ENCODE assay signal across 3 cellular contexts in the genomic region with DNA sequence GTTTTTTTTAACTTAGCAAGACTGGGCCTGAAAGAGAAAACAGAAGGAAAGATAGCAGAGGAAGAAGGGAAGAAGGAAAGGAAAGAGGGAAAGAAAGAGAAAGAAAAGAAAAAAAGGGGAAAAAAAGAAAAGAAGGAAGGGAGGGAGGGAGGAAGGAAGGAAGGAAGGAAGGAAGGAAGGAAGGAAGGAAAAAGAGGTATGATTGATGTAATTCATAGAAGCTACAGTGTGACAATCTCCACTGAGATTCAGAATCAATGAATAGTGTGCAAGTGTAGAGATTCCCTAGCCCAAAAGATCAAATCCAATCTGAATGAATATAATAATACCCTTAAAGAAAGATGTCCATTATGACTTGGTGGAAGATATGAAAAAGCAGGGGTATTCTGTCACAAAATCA.
TF ChIP-seq lines count a peak whose summit lies in the region.

No MANE protein-coding gene starts in this region.

TF ChIP-seq in HEK293, 187 proteins besides CTCF, POLR2A, EP300 and RAD21:
- TF ChIP-seq FEZF1 (tag by site-specific recombination; IDR thresholded peaks at IDR 0.05) (no peak), ZNF366 (tag by site-specific recombination; conservative IDR thresholded peaks at IDR 0.05) (peak; percentile 54; the same call in 1 of the 2 replicates)
TF ChIP-seq in HEK293: peak in this region for 1.

TF ChIP-seq in IMR-90, 13 proteins besides CTCF, POLR2A, EP300 and RAD21:
- TF ChIP-seq FOS (IDR thresholded peaks at IDR 0.05; ENCODE audit: low read depth, low read length) (no peak), CEBPB (IDR thresholded peaks at IDR 0.05; ENCODE audit: low read depth, low read length) (no peak), RCOR1 (IDR thresholded peaks at IDR 0.05; ENCODE audit: insufficient replicate concordance, low read length) (no peak), MAZ (IDR thresholded peaks at IDR 0.05; ENCODE audit: borderline replicate concordance, low read depth, low read length) (no peak), CHD1 (IDR thresholded peaks at IDR 0.05; ENCODE audit: low read depth, low read length) (no peak), BHLHE40 (IDR thresholded peaks at IDR 0.05; ENCODE audit: low read depth, low read length) (no peak), SMC3 (IDR thresholded peaks at IDR 0.05; ENCODE audit: low read depth, low read length) (no peak), MAFK (IDR thresholded peaks at IDR 0.05; ENCODE audit: low read depth, low read length) (no peak), RFX5 (IDR thresholded peaks at IDR 0.05; ENCODE audit: low read depth, low read length) (no peak), MXI1 (IDR thresholded peaks at IDR 0.05; ENCODE audit: borderline replicate concordance, low read depth, low read length) (no peak), NFE2L2 (IDR thresholded peaks at IDR 0.05; ENCODE audit: low read depth, low read length) (no peak)
- TF ChIP-seq, protein P1, sequence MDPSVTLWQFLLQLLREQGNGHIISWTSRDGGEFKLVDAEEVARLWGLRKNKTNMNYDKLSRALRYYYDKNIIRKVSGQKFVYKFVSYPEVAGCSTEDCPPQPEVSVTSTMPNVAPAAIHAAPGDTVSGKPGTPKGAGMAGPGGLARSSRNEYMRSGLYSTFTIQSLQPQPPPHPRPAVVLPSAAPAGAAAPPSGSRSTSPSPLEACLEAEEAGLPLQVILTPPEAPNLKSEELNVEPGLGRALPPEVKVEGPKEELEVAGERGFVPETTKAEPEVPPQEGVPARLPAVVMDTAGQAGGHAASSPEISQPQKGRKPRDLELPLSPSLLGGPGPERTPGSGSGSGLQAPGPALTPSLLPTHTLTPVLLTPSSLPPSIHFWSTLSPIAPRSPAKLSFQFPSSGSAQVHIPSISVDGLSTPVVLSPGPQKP (IDR thresholded peaks at IDR 0.05; ENCODE audit: borderline replicate concordance, low read depth, low read length) = no peak
- TF ChIP-seq, protein P2, sequence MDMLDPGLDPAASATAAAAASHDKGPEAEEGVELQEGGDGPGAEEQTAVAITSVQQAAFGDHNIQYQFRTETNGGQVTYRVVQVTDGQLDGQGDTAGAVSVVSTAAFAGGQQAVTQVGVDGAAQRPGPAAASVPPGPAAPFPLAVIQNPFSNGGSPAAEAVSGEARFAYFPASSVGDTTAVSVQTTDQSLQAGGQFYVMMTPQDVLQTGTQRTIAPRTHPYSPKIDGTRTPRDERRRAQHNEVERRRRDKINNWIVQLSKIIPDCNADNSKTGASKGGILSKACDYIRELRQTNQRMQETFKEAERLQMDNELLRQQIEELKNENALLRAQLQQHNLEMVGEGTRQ (IDR thresholded peaks at IDR 0.05; ENCODE audit: low read depth, low read length) = no peak

TF ChIP-seq in K562, 482 proteins besides CTCF, POLR2A, EP300 and RAD21:
- no peak for TF ChIP-seq ZFP36 (IDR thresholded peaks at IDR 0.05; ENCODE audit: low read depth, low read length, partially characterized antibody)
- TF ChIP-seq NFIC (IDR thresholded peaks at IDR 0.05) = 0 out of 2 replicates have a peak, but pooled peaks have one; percentile 11
- TF ChIP-seq HNRNPK (IDR thresholded peaks at IDR 0.05; ENCODE audit: low read depth, low read length, poor library complexity, severe bottlenecking) = peak; percentile 38
